ENCODE assay signal across 10 cellular contexts in the genomic region with DNA sequence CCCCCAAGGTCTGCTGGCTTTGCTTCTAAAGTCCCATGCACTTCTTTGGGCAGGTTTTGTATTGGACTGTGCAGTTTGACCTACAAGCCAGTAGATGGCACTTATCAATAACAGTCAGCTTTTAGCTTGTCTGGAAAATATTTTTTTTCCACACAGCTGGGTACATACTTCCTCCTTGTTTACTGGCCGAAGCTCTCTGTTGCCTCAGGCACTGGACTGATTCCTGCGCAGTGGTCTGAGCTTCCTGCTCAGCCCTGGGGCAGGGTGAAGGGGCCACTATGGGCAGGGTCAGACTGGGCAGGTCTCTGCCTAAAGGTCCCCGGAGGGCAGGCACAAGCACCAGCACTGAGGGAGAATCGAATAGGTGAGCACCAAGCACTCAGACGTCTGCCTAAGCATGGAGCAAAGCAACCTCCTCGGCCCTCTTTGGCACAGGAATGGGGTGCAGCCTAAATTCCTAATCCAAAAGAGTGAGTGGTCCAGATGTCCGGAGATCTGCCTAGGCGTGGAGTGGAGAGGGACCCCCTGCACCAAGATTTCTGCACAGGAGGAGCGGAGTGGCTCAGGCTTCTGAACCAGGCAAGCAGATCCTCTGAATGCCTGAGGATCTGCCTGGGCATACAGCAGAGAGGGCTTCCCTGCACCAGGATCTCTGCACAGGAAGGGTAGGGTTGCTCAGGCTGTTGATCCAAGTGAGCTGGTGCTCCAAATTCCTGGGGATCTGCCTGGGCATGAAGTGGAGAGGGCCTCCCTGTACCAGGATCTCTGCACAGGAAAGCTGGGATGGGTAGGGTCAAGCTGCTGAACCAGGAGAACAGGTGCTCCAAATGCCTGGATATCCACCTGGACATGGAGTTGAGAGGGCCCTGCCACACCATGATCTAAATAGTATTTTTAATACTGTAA.
DNase-seq lines count a peak whose midpoint lies in the region; FAIRE-seq and TF ChIP-seq lines count a peak whose summit lies in the region.
"Had no signal": no experiment of that assay in that cellular context is flagged by ENCODE, and none has a peak within 500 bp of the region (broad histone marks: within the 10 kb centered on the region; RNA-seq: fewer than 3 reads in every experiment).

No MANE protein-coding gene starts in this region.

- H3K27me3 ChIP-seq in osteoblast (ENCODE audit: insufficient read depth, low read length): no peaks in the 10 kb centered on the region

- H3K4me3 ChIP-seq in astrocyte of the cerebellum (ENCODE audit: low read depth, low read length) (no peak overlapping the region), osteoblast (ENCODE audit: insufficient read depth, low read length) (no peak overlapping the region)

- no peaks in the 10 kb centered on the region for H4K20me1 ChIP-seq in osteoblast (ENCODE audit: insufficient read depth, low read length)

- peak; percentile 26 for FAIRE-seq in HTR-8/SVneo (lab: Jason Lieb, UNC)
- FAIRE-seq: islet of Langerhans had no signal

- H3K4me1 ChIP-seq in osteoblast (ENCODE audit: insufficient read depth, low read length): no peaks in the 10 kb centered on the region

- H3K9me3 ChIP-seq in osteoblast (ENCODE audit: low read depth, low read length): no peaks in the 10 kb centered on the region

- in situ Hi-C loops in astrocyte of the cerebellum (cut with HindIII; ENCODE audit: low sequenced_read_pairs): no loop called here

- H3K27ac ChIP-seq in osteoblast (ENCODE audit: low read depth, low read length): no peak overlapping the region

- H2AFZ ChIP-seq in osteoblast (ENCODE audit: low read length): no peak overlapping the region

- no peaks in the 10 kb centered on the region for H3K36me3 ChIP-seq in osteoblast (ENCODE audit: insufficient read depth, low read length)

- TF ChIP-seq CTCF in astrocyte of the cerebellum (IDR thresholded peaks at IDR 0.05; ENCODE audit: low read depth, low read length, missing control alignments): peak; percentile 70
- peak; percentile 60 for TF ChIP-seq CTCF in osteoblast (IDR thresholded peaks at IDR 0.05; ENCODE audit: extremely low read depth, low read depth, low read length)

- H3K79me2 ChIP-seq in osteoblast (ENCODE audit: insufficient read depth, low read length): no peaks in the 10 kb centered on the region

- no peak overlapping the region for H3K4me2 ChIP-seq in osteoblast (ENCODE audit: insufficient read depth, low read length)

- DNase-seq in DMS 273 (lab: John Stamatoyannopoulos, UW; ENCODE audit: unreplicated experiment) (peak; percentile 4), DMS 273 treated with DMSO at 0.1 percent for 48 hours (lab: John Stamatoyannopoulos, UW) (no peak), HTR-8/SVneo (ENCODE audit: insufficient read length, low spot score) (peak; percentile 10), astrocyte of the cerebellum (ENCODE audit: low read depth) (no peak), osteoblast (ENCODE audit: insufficient read length, low spot score, missing footprints) (peak; percentile 18), OCI-M2 (lab: John Stamatoyannopoulos, UW; ENCODE audit: unreplicated experiment) (no peak), NCI-H2227 treated with DMSO at 0.1 percent for 48 hours (lab: John Stamatoyannopoulos, UW) (no peak), cerebellar nuclear complex (lab: John Stamatoyannopoulos, UW) (no peak)
- DNase-seq: 8988T had no signal

Comparison
In these comparisons a context has a peak if more than half of its experiments do, and no peak if none do; other contexts are left out.
1. DNase-seq: peak in DMS 273 (single experiment), HTR-8/SVneo (single experiment) and osteoblast (single experiment); none in DMS 273 treated with DMSO at 0.1 percent for 48 hours (single experiment), astrocyte of the cerebellum (single experiment), OCI-M2 (single experiment), NCI-H2227 treated with DMSO at 0.1 percent for 48 hours (single experiment) and cerebellar nuclear complex (0 of 2).